In the genomic region with DNA sequence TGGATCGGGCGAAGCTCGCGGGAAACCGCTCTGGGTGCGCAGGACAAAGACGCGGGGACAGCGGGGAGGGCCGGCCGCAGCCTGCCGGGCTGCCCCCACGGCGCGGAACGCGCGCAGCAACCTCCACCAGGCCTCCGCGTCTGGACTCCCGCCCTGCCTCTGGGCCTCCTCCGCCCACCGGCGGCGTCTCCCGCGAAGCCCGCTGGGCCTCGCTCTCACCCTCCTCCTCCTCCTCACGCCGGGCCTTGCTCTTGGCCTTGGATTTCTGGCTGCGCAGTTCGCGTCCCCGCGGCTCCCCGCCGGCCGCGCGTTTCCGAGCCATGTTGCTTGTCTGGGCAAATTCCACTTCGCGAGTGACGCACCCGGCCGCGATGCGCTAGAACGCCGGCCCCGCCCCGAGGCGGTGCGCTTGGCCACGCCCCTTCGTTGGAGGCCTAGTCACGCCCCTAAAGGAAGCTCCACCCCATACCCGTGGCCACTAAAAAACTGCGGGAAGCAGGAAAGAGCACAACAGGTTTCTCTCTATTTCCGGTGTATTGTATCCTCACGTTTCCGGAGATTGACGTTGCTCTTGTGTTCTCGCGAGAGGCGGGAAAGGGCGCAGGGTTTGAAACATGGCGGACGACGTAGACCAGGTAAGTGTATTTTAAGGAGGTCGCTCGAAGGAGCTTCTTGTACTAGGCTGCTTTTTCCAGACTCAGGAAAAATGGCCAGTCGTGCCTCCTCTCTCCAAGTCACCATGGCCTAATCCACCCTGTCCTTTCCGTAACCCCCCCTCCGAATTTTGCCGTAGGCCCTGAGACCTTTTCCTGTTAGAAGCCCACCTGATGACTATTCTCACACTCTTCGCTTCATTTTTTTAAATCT, we compare ENCODE assay signal across 1 cellular context.
TF ChIP-seq lines count a peak whose summit lies in the region.

A gene (plus strand): TSS at position 571 of the 867 bp plus-strand sequence. CDS start 44 bp downstream, at position 615.
A gene (minus strand): TSS at position 355 of the 867 bp plus-strand sequence. CDS start 33 bp downstream, at position 322.

TF ChIP-seq in H1, 55 proteins besides CTCF, POLR2A, EP300 and RAD21 (continued from another document):
- TF ChIP-seq SIRT6 (IDR thresholded peaks at IDR 0.05; ENCODE audit: low read length) (no peak), RFX5 (IDR thresholded peaks at IDR 0.05; ENCODE audit: borderline replicate concordance, low read depth, low read length) (no peak), KDM5A (IDR thresholded peaks at IDR 0.05; ENCODE audit: low read length) (peak; percentile 94)
